Comparison of ENCODE assay signal across 13 cellular contexts in the genomic region with DNA sequence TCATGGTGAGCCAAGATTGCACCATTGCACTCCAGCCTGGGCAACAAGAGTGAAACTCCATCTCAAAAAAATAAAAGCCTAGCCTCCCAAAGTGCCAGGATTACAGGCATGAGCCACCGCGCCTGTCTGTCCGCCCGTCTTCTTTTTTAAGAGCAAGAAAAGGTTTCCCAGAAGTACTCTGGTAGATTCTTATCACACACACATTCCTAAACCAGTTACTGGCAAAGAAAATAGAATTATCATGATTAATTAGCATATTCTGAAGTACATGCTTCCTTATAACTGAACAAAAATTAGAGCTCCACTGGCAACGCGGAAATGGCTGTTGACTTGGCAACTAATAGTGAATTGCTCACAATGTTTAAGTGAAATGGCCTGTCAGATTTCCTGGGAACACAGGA.
DNase-seq lines count a peak whose midpoint lies in the region; ATAC-seq and TF ChIP-seq lines count a peak whose summit lies in the region.
"Had no signal": no experiment of that assay in that cellular context is flagged by ENCODE, and none has a peak within 500 bp of the region (broad histone marks: within the 10 kb centered on the region; RNA-seq: fewer than 3 reads in every experiment).

No MANE protein-coding gene starts in this region.

- peaks cover 10% of the 10 kb centered on the region; the same call in 1 of the 2 replicates for H4K20me1 ChIP-seq in PC-9 (ENCODE audit: insufficient read depth)

- H3K36me3 ChIP-seq in PC-9 (ENCODE audit: low read depth) (no peaks in the 10 kb centered on the region), left lung (peaks cover 0 to 4% of the 10 kb centered on the region in 2 donors), upper lobe of left lung (peaks cover 0 to 3% (median 2%) of the 10 kb centered on the region in 4 donors)

- 23 to 46% methylated on average over 6 of the region's 6 CpGs for WGBS in upper lobe of left lung, 2 donors

- BruUV-seq in PC-9 (replicated peaks; lab: Mats Ljungman, UMichigan) = no TSS peak

- intact Hi-C loops in PC-9 (cut with micrococcal nuclease; ENCODE audit: unreplicated experiment) (loop anchor here (1.0 to 5.0 kb wide), 3 partner anchors 62 to 994 kb away; a partner anchor contains a TSS), left lung (cut with DNase I) (no loop called here)
- intact Hi-C loops in dendritic cell treated with granulocyte-macrophage colony-stimulating factor and Interleukin-4, amounts not matched to agents 40 ng/mL and 50 ng/mL, for 4 days (cut with micrococcal nuclease) = no loop called here

- no peak for TF ChIP-seq POLR2A in upper lobe of left lung (IDR thresholded peaks at IDR 0.05)

- CTCF ChIA-PET in PC-9 (lab: Charles Lee) = interaction anchor here (0.7 to 1.1 kb wide), 2 partner anchors 115 to 862 kb away, joined by 3 read pairs; no protein-coding TSS in a partner anchor

- H3K9me2 ChIP-seq in PC-9 (ENCODE audit: insufficient read depth) = no peaks in the 10 kb centered on the region

- POLR2A ChIA-PET in PC-9 (lab: Charles Lee; ENCODE audit: unreplicated experiment) = interaction anchor here (0.5 to 0.9 kb wide), 3 partner anchors 87 to 996 kb away, joined by 3 to 5 read pairs (median 4); a partner anchor contains a TSS

- H3F3A ChIP-seq in PC-9 (ENCODE audit: insufficient read depth, low read depth) = peaks cover 30% of the 10 kb centered on the region

- H3K27me3 ChIP-seq in PC-9 (ENCODE audit: insufficient read depth, low read depth) = no peaks in the 10 kb centered on the region
- H3K27me3 ChIP-seq in left lung = no peaks in the 10 kb centered on the region
- H3K27me3 ChIP-seq in upper lobe of left lung = no peaks in the 10 kb centered on the region

- H3K79me2 ChIP-seq in PC-9 (ENCODE audit: low read depth) = peaks cover 25% of the 10 kb centered on the region

- TF ChIP-seq CTCF in PC-9 (conservative IDR thresholded peaks at IDR 0.05) = no peak
- no peak for TF ChIP-seq CTCF in left lung (IDR thresholded peaks at IDR 0.05)
- no peak for TF ChIP-seq CTCF in upper lobe of left lung (IDR thresholded peaks at IDR 0.05)

- peak; percentile 44 to 60 for DNase-seq in PC-9
- DNase-seq in left lung = no peak
- DNase-seq in upper lobe of left lung = peak in 1 of 2 donors; percentile 62
- DNase-seq: activated naive CD8-positive, alpha-beta T cell treated with anti-CD3 and anti-CD28 coated beads for 36 hours; activated T-cell treated with anti-CD3 and anti-CD28 coated beads for 4 hours; NCI-H1092; stimulated activated CD4-positive, alpha-beta T cell treated with anti-CD3 and anti-CD28 coated beads, Interleukin-4, amount 100 ng/mL, for 24 hours had no signal

- no peak overlapping the region for H3K4me2 ChIP-seq in PC-9

- H3K27ac Mint-ChIP-seq in dendritic cell treated with granulocyte-macrophage colony-stimulating factor and Interleukin-4, amounts not matched to agents 40 ng/mL and 50 ng/mL, for 4 days = peak overlapping the region; percentile 76
- H3K27ac Mint-ChIP-seq: activated naive CD8-positive, alpha-beta T cell treated with anti-CD3 and anti-CD28 coated beads for 36 hours; T-helper 1 cell treated with Interleukin-12 subunit alpha and Interleukin-12 subunit beta and Interleukin-4 antibody, amounts not matched to agents 30 μg/mL and 1 μg/mL, for 36 hours had no signal

- peak overlapping the region; percentile 34 for H3K4me3 Mint-ChIP-seq in dendritic cell treated with granulocyte-macrophage colony-stimulating factor and Interleukin-4, amounts not matched to agents 40 ng/mL and 50 ng/mL, for 4 days
- H3K4me3 Mint-ChIP-seq: activated naive CD8-positive, alpha-beta T cell treated with anti-CD3 and anti-CD28 coated beads for 36 hours; T-helper 1 cell treated with Interleukin-12 subunit alpha and Interleukin-12 subunit beta and Interleukin-4 antibody, amounts not matched to agents 30 μg/mL and 1 μg/mL, for 36 hours had no signal

- H3K9me3 ChIP-seq in PC-9 (ENCODE audit: insufficient read depth, low read depth) (no peaks in the 10 kb centered on the region), left lung (no peaks in the 10 kb centered on the region), upper lobe of left lung (no peaks in the 10 kb centered on the region)

- H3K4me3 ChIP-seq in PC-9 (no peak overlapping the region), left lung (no peak overlapping the region), upper lobe of left lung (peak overlapping the region in 1 of 4 donors; percentile 9)

- H3K27me3 Mint-ChIP-seq in dendritic cell treated with granulocyte-macrophage colony-stimulating factor and Interleukin-4, amounts not matched to agents 40 ng/mL and 50 ng/mL, for 4 days = no peaks in the 10 kb centered on the region
- H3K27me3 Mint-ChIP-seq: activated naive CD8-positive, alpha-beta T cell treated with anti-CD3 and anti-CD28 coated beads for 36 hours had no signal

- TF ChIP-seq EP300 in upper lobe of left lung (IDR thresholded peaks at IDR 0.05) = no peak

- peaks cover 17% of the 10 kb centered on the region for H3K4me1 Mint-ChIP-seq in dendritic cell treated with granulocyte-macrophage colony-stimulating factor and Interleukin-4, amounts not matched to agents 40 ng/mL and 50 ng/mL, for 4 days (ENCODE audit: low read depth)

- H3K27ac ChIP-seq in PC-9 = no peak overlapping the region
- H3K27ac ChIP-seq in left lung = peak overlapping the region; percentile 49 to 67
- H3K27ac ChIP-seq in upper lobe of left lung = peak overlapping the region; percentile 6 to 79 (median 42)

- H3K9me3 Mint-ChIP-seq in dendritic cell treated with granulocyte-macrophage colony-stimulating factor and Interleukin-4, amounts not matched to agents 40 ng/mL and 50 ng/mL, for 4 days = no peaks in the 10 kb centered on the region
- H3K9me3 Mint-ChIP-seq: activated naive CD8-positive, alpha-beta T cell treated with anti-CD3 and anti-CD28 coated beads for 36 hours; T-helper 1 cell treated with Interleukin-12 subunit alpha and Interleukin-12 subunit beta and Interleukin-4 antibody, amounts not matched to agents 30 μg/mL and 1 μg/mL, for 36 hours had no signal

- peak; percentile 74 for ATAC-seq in left lung
- ATAC-seq in upper lobe of left lung (ENCODE audit: low FRiP score in 2 of 2) = peak in 1 of 2 donors; percentile 46
- no peak for ATAC-seq in HG03039 (IDR thresholded peaks at IDR 0.05; ENCODE audit: unreplicated experiment)
- no peak for ATAC-seq in GM19452 (IDR thresholded peaks at IDR 0.05; ENCODE audit: unreplicated experiment)
- no peak for ATAC-seq in GM19395 (IDR thresholded peaks at IDR 0.05; ENCODE audit: unreplicated experiment)
- ATAC-seq: Panc1 had no signal

- H2AFZ ChIP-seq in PC-9 = no peak overlapping the region

- 0 out of 2 replicates have a peak, but pooled peaks cover 7% of the 10 kb centered on the region for H3K4me1 ChIP-seq in PC-9 (replicated peaks; ENCODE audit: insufficient read depth)
- H3K4me1 ChIP-seq in left lung = peaks cover 5 to 21% of the 10 kb centered on the region in 2 donors
- H3K4me1 ChIP-seq in upper lobe of left lung = peaks cover 0 to 12% (median 9%) of the 10 kb centered on the region in 4 donors

- H3K36me3 Mint-ChIP-seq in dendritic cell treated with granulocyte-macrophage colony-stimulating factor and Interleukin-4, amounts not matched to agents 40 ng/mL and 50 ng/mL, for 4 days (ENCODE audit: low read depth) = peaks cover 6% of the 10 kb centered on the region
- H3K36me3 Mint-ChIP-seq: activated naive CD8-positive, alpha-beta T cell treated with anti-CD3 and anti-CD28 coated beads for 36 hours had no signal

Comparison
In these comparisons a context has a peak if more than half of its experiments do, and no peak if none do; other contexts are left out.
1. DNase-seq: peak in PC-9 (2 of 2); none in left lung (0 of 2).